3 cellular contexts compared by ENCODE assay signal in genomic region chr17:48951572-48951971, GRCh38.
TF ChIP-seq lines count a peak whose summit lies in the region.

No MANE protein-coding gene starts in this region.

TF ChIP-seq in A549, 52 proteins besides CTCF, POLR2A, EP300 and RAD21:
- TF ChIP-seq MAFK (IDR thresholded peaks at IDR 0.05; ENCODE audit: partially characterized antibody) = peak; percentile 87
- TF ChIP-seq EHF (CRISPR knock-in tag; IDR thresholded peaks at IDR 0.05) = no peak
- TF ChIP-seq TP53 (CRISPR knock-in tag; IDR thresholded peaks at IDR 0.05) = no peak
- no peak for TF ChIP-seq USF2 (IDR thresholded peaks at IDR 0.05)
- TF ChIP-seq HOXB5 (CRISPR knock-in tag; IDR thresholded peaks at IDR 0.05) = no peak
- TF ChIP-seq CBX8 (IDR thresholded peaks at IDR 0.05) = no peak
- TF ChIP-seq HDAC2 (IDR thresholded peaks at IDR 0.05) = no peak
- no peak for TF ChIP-seq POLR2AphosphoS2 (conservative IDR thresholded peaks at IDR 0.05; ENCODE audit: low read length)

TF ChIP-seq in IMR-90, 13 proteins besides CTCF, POLR2A, EP300 and RAD21:
- TF ChIP-seq ELK1 (IDR thresholded peaks at IDR 0.05; ENCODE audit: borderline replicate concordance, low read depth, low read length) (no peak), MAZ (IDR thresholded peaks at IDR 0.05; ENCODE audit: borderline replicate concordance, low read depth, low read length) (no peak), MAFK (IDR thresholded peaks at IDR 0.05; ENCODE audit: low read depth, low read length) (peak; percentile 31; the same call in 1 of the 2 replicates)

TF ChIP-seq in K562, 482 proteins besides CTCF, POLR2A, EP300 and RAD21:
- TF ChIP-seq ZNF436 (CRISPR knock-in tag; IDR thresholded peaks at IDR 0.05) (no peak), ZNF146 (CRISPR knock-in tag; IDR thresholded peaks at IDR 0.05; ENCODE audit: unreplicated experiment) (no peak), HDAC2 (IDR thresholded peaks at IDR 0.05) (no peak), TOE1 (IDR thresholded peaks at IDR 0.05; ENCODE audit: borderline replicate concordance) (no peak), TOE1 (CRISPR knock-in tag; IDR thresholded peaks at IDR 0.05; ENCODE audit: borderline replicate concordance, low read depth) (no peak), HDAC3 (IDR thresholded peaks at IDR 0.05; ENCODE audit: borderline replicate concordance, partially characterized antibody) (no peak), ZNF316 (IDR thresholded peaks at IDR 0.05) (peak; percentile 72), NR2C1 (IDR thresholded peaks at IDR 0.05) (no peak), NR2C1 (tag; IDR thresholded peaks at IDR 0.05) (no peak), BRD4 (IDR thresholded peaks at IDR 0.05) (no peak), ZNF655 (CRISPR knock-in tag; IDR thresholded peaks at IDR 0.05) (no peak), ZNF431 (CRISPR knock-in tag; IDR thresholded peaks at IDR 0.05) (no peak), CREB3 (tag; conservative IDR thresholded peaks at IDR 0.05; ENCODE audit: low read depth) (no peak), TAF1 (IDR thresholded peaks at IDR 0.05; ENCODE audit: control insufficient read depth, extremely low read depth, insufficient read depth, low read length, severe bottlenecking) (no peak), MAFF (IDR thresholded peaks at IDR 0.05; ENCODE audit: low read length) (peak; percentile 24; the same call in 1 of the 2 replicates), C11orf30 (IDR thresholded peaks at IDR 0.05; ENCODE audit: low read depth) (peak; percentile 60), ZNF717 (CRISPR knock-in tag; IDR thresholded peaks at IDR 0.05) (no peak), JUND (IDR thresholded peaks at IDR 0.05; ENCODE audit: borderline replicate concordance, low read depth, low read length) (no peak), JUND (tag; IDR thresholded peaks at IDR 0.05; ENCODE audit: borderline replicate concordance, low read depth, low read length) (no peak), THRB (CRISPR knock-in tag; conservative IDR thresholded peaks at IDR 0.05) (no peak), MAFK (IDR thresholded peaks at IDR 0.05; ENCODE audit: low read length) (0 out of 2 replicates have a peak, but pooled peaks have one; percentile 23), SIX5 (IDR thresholded peaks at IDR 0.05; ENCODE audit: borderline replicate concordance in 1 of 2, insufficient read depth in 1 of 2, low read depth in 1 of 2, low read length in 2 of 2) (no peak)
